In genomic region chr6:95686272-95686671, GRCh38 we compare ENCODE assay signal across 1 cellular context.
TF ChIP-seq lines count a peak whose summit lies in the region.

No MANE protein-coding gene starts in this region.

TF ChIP-seq in WTC11, 78 proteins besides CTCF, POLR2A, EP300 and RAD21 (continued from another document):
- TF ChIP-seq ERG (CRISPR knock-in tag; IDR thresholded peaks at IDR 0.05) (no peak), NR2C2 (CRISPR knock-in tag; IDR thresholded peaks at IDR 0.05) (no peak), ZNF396 (CRISPR knock-in tag; IDR thresholded peaks at IDR 0.05; ENCODE audit: borderline replicate concordance) (no peak), CREM (CRISPR knock-in tag; IDR thresholded peaks at IDR 0.05) (no peak), AR (CRISPR knock-in tag; IDR thresholded peaks at IDR 0.05) (no peak), SOX15 (CRISPR knock-in tag; IDR thresholded peaks at IDR 0.05) (no peak), PRDM15 (CRISPR knock-in tag; IDR thresholded peaks at IDR 0.05) (no peak), FOXK1 (CRISPR knock-in tag; IDR thresholded peaks at IDR 0.05) (no peak), IRF1 (CRISPR knock-in tag; IDR thresholded peaks at IDR 0.05) (no peak), ESRRA (CRISPR knock-in tag; IDR thresholded peaks at IDR 0.05; ENCODE audit: borderline replicate concordance) (no peak)
